Comparison of ENCODE assay signal across 8 cellular contexts in genomic region chr12:4269279-4269991, GRCh38. TPM values are rescaled to one million over a fixed set of nuclear protein-coding genes. Genes with fewer than 3 reads are reported as not detected.
DNase-seq lines count a peak whose midpoint lies in the region; ATAC-seq and TF ChIP-seq lines count a peak whose summit lies in the region.

No MANE protein-coding gene starts in this region.

- H3K4me3 ChIP-seq in MG63 = peak overlapping the region; percentile 26
- H3K4me3 ChIP-seq in mesodermal cell (ENCODE audit: extremely low read depth, insufficient read depth, low read length, poor library complexity, severe bottlenecking) = peak overlapping the region; percentile 99

- no peak for ATAC-seq in HG03039 (IDR thresholded peaks at IDR 0.05; ENCODE audit: unreplicated experiment)
- ATAC-seq in HG03159 (IDR thresholded peaks at IDR 0.05; ENCODE audit: unreplicated experiment) = no peak

- WGBS in mesodermal cell (ENCODE audit: insufficient coverage in 2 of 2), 2 experiments = 0% methylated on average over 45 of the region's 73 CpGs

- no peaks in the 10 kb centered on the region for H3K36me3 ChIP-seq in MG63
- no peaks in the 10 kb centered on the region for H3K36me3 ChIP-seq in mesodermal cell (ENCODE audit: control insufficient read depth, insufficient read depth, low read length)

- TF ChIP-seq POLR2A in GM18526 (IDR thresholded peaks at IDR 0.05; ENCODE audit: extremely low read depth, insufficient read length) = peak; percentile 50

- H3K9me3 ChIP-seq in MG63 (no peaks in the 10 kb centered on the region), mesodermal cell (ENCODE audit: control insufficient read depth, low read length) (no peaks in the 10 kb centered on the region)

- DNase-seq in MG63 (peak; percentile 35), ecto neural progenitor cell (ENCODE audit: low spot score) (peak; percentile 88)
- DNase-seq in activated CD4-positive, alpha-beta T cell treated with anti-CD3 and anti-CD28 coated beads, Interleukin-2, amount 50 U/mL, for 48 hours = peak; percentile 95 to 96
- peak; percentile 86 for DNase-seq in stimulated activated CD8-positive, alpha-beta memory T cell treated with anti-CD3 and anti-CD28 coated beads, Interleukin-12 subunit alpha, Interleukin-12 subunit beta, amount 100 ng/mL, for 24 hours (ENCODE audit: extremely low read depth)

- H3K27me3 ChIP-seq in MG63 = peaks cover 92% of the 10 kb centered on the region

- peak overlapping the region; percentile 82 for H3K27ac ChIP-seq in mesodermal cell (ENCODE audit: low read depth, low read length, severe bottlenecking)

- peaks cover 17% of the 10 kb centered on the region for H3K4me1 ChIP-seq in mesodermal cell (ENCODE audit: control insufficient read depth, insufficient read depth, low read length, poor library complexity, severe bottlenecking)

RNA-seq across cellular contexts. Expression of gene CCND2, which starts 4.1 kb away (rescaled TPM):
- 0.07 TPM in 1 of 2 replicates, not detected in the other for total RNA-seq in MG63 (2014; rRNA removed; shearing (Covaris generic); ENCODE audit: low replicate concordance)
- polyA plus RNA-seq in mesodermal cell (2013, experiment 1 of 2) = 66.2 TPM
- 66.9 TPM for polyA plus RNA-seq in mesodermal cell (2013, experiment 2 of 2)

RNA-seq across cellular contexts. Expression of gene TIGAR, which starts 51.6 kb away (rescaled TPM):
- total RNA-seq in MG63 (2014; rRNA removed; shearing (Covaris generic); ENCODE audit: low replicate concordance) = 9.9 and 86.7 TPM in 2 replicates
- 9.8 TPM for polyA plus RNA-seq in mesodermal cell (2013, experiment 1 of 2)
- polyA plus RNA-seq in mesodermal cell (2013, experiment 2 of 2) = 12.9 TPM

Comparison
In these comparisons a context has a peak if more than half of its experiments do, and no peak if none do; other contexts are left out.
1. DNase-seq: peak in every context shown above with its lines; median percentile 96 in activated CD4-positive, alpha-beta T cell treated with anti-CD3 and anti-CD28 coated beads, Interleukin-2, amount 50 U/mL, for 48 hours; 88 in ecto neural progenitor cell; 86 in stimulated activated CD8-positive, alpha-beta memory T cell treated with anti-CD3 and anti-CD28 coated beads, Interleukin-12 subunit alpha, Interleukin-12 subunit beta, amount 100 ng/mL, for 24 hours; 35 in MG63.